ENCODE assay signal across 8 cellular contexts in genomic region chr4:70840137-70840536, GRCh38. TPM values are rescaled to one million over a fixed set of nuclear protein-coding genes. Genes with fewer than 3 reads are reported as not detected.
DNase-seq lines count a peak whose midpoint lies in the region; ATAC-seq and TF ChIP-seq lines count a peak whose summit lies in the region.
"Not testable (repeated sequence)": the region's sequence is repeated elsewhere in the genome, so short reads cannot be mapped to it uniquely, and the experiment has no call there.

No MANE protein-coding gene starts in this region.

- H3K56ac ChIP-seq in mesendoderm (ENCODE audit: low read length): not testable (repeated sequence)

- not testable (repeated sequence) for H3K36me3 ChIP-seq in GM23338 (ENCODE audit: insufficient read depth); mesendoderm (ENCODE audit: control insufficient read depth, insufficient read depth, low read length)

- H3K4me3 ChIP-seq in GM23338; fibroblast of the aortic adventitia (ENCODE audit: low read depth, low read length); mesendoderm (ENCODE audit: low read length): not testable (repeated sequence)

- H3K27me3 ChIP-seq in GM23338 (ENCODE audit: insufficient read depth); mesendoderm (ENCODE audit: insufficient read depth, low read length, poor library complexity): not testable (repeated sequence)

- not testable (repeated sequence) for H3K9me3 Mint-ChIP-seq in GM23338; activated CD4-positive, alpha-beta T cell treated with anti-CD3 and anti-CD28 coated beads, Interleukin-2, amount 10 ng/mL, durations not matched to agents 24 days and 14 days; activated naive CD8-positive, alpha-beta T cell treated with anti-CD3 and anti-CD28 coated beads, Interleukin-2, amount 50 U/mL, for 24 hours

- not testable (repeated sequence) for H3K27ac Mint-ChIP-seq in GM23338
- H3K27ac Mint-ChIP-seq in activated CD4-positive, alpha-beta T cell treated with anti-CD3 and anti-CD28 coated beads, Interleukin-2, amount 10 ng/mL, durations not matched to agents 24 days and 14 days: peak overlapping the region; percentile 70
- peak overlapping the region; percentile 69 for H3K27ac Mint-ChIP-seq in activated naive CD8-positive, alpha-beta T cell treated with anti-CD3 and anti-CD28 coated beads, Interleukin-2, amount 50 U/mL, for 24 hours

- not testable (repeated sequence) for H3K23ac ChIP-seq in mesendoderm (ENCODE audit: low read length)

- H2BK15ac ChIP-seq in mesendoderm (replicated peaks; ENCODE audit: low read depth): not testable (repeated sequence)

- H3K79me2 ChIP-seq in GM23338 (replicated peaks; ENCODE audit: insufficient read depth): peaks cover 43% of the 10 kb centered on the region
- peaks cover 40% of the 10 kb centered on the region for H3K79me2 ChIP-seq in mesendoderm (ENCODE audit: control insufficient read depth, insufficient read depth, low read length)

- no CpG with 5 or more reads among the region's 20 CpGs for WGBS in mesendoderm (ENCODE audit: extremely low coverage, insufficient coverage, low lambda C conversion rate)

- H4K5ac ChIP-seq in mesendoderm (ENCODE audit: low read length): not testable (repeated sequence)

- not testable (repeated sequence) for TF ChIP-seq CTCF in GM23338 (conservative IDR thresholded peaks at IDR 0.05; ENCODE audit: low read depth in 2 of 2); fibroblast of the aortic adventitia (IDR thresholded peaks at IDR 0.05; ENCODE audit: insufficient read depth, low read length)

- H3K4me1 Mint-ChIP-seq in GM23338: peaks cover 16% of the 10 kb centered on the region
- H3K4me1 Mint-ChIP-seq in activated CD4-positive, alpha-beta T cell treated with anti-CD3 and anti-CD28 coated beads, Interleukin-2, amount 10 ng/mL, durations not matched to agents 24 days and 14 days: peaks cover 35% of the 10 kb centered on the region
- peaks cover 71% of the 10 kb centered on the region for H3K4me1 Mint-ChIP-seq in activated naive CD8-positive, alpha-beta T cell treated with anti-CD3 and anti-CD28 coated beads, Interleukin-2, amount 50 U/mL, for 24 hours

- intact Hi-C loops in activated CD4-positive, alpha-beta T cell treated with anti-CD3 and anti-CD28 coated beads, Interleukin-2, amount 10 ng/mL, durations not matched to agents 24 days and 14 days (cut with micrococcal nuclease): loop anchor here (5.0 to 10.0 kb wide), 2 partner anchors 87 to 215 kb away; partner anchors contain the start of gene ENAM

- H3K4me1 ChIP-seq in GM23338 (ENCODE audit: insufficient read depth): peaks cover 23% of the 10 kb centered on the region
- not testable (repeated sequence) for H3K4me1 ChIP-seq in mesendoderm (ENCODE audit: control insufficient read depth, low read depth, low read length)

- H3K27ac ChIP-seq in GM23338 (ENCODE audit: low read depth); mesendoderm (ENCODE audit: low read depth, low read length): not testable (repeated sequence)

- H4K8ac ChIP-seq in mesendoderm (ENCODE audit: low read depth, low read length): not testable (repeated sequence)

- not testable (repeated sequence) for H3K18ac ChIP-seq in mesendoderm (ENCODE audit: low read length)

- peak overlapping the region; percentile 59 for H3K4me3 Mint-ChIP-seq in GM23338
- peak overlapping the region; percentile 40 for H3K4me3 Mint-ChIP-seq in activated CD4-positive, alpha-beta T cell treated with anti-CD3 and anti-CD28 coated beads, Interleukin-2, amount 10 ng/mL, durations not matched to agents 24 days and 14 days
- H3K4me3 Mint-ChIP-seq in activated naive CD8-positive, alpha-beta T cell treated with anti-CD3 and anti-CD28 coated beads, Interleukin-2, amount 50 U/mL, for 24 hours: peak overlapping the region; percentile 40

- H3K4ac ChIP-seq in mesendoderm (ENCODE audit: low read depth, low read length): not testable (repeated sequence)

- H3F3A ChIP-seq in GM23338 (replicated peaks; ENCODE audit: low read depth): not testable (repeated sequence)

- peaks cover 27% of the 10 kb centered on the region for H4K20me1 ChIP-seq in GM23338 (replicated peaks; ENCODE audit: insufficient read depth)

- H3K9me2 ChIP-seq in GM23338 (ENCODE audit: insufficient read depth): not testable (repeated sequence)

- not testable (repeated sequence) for H3K27me3 Mint-ChIP-seq in GM23338 (ENCODE audit: insufficient read depth, low read depth, poor library complexity); activated CD4-positive, alpha-beta T cell treated with anti-CD3 and anti-CD28 coated beads, Interleukin-2, amount 10 ng/mL, durations not matched to agents 24 days and 14 days; activated naive CD8-positive, alpha-beta T cell treated with anti-CD3 and anti-CD28 coated beads, Interleukin-2, amount 50 U/mL, for 24 hours

- H3K4me2 ChIP-seq in GM23338; mesendoderm (ENCODE audit: low read length): not testable (repeated sequence)

- H2AK5ac ChIP-seq in mesendoderm (ENCODE audit: low read length): not testable (repeated sequence)

- H3K9ac ChIP-seq in mesendoderm (ENCODE audit: low read length): not testable (repeated sequence)

- DNase-seq in GM23338 (ENCODE audit: low spot score): peak; percentile 78
- peak; percentile 48 for DNase-seq in NK-92 treated with Interleukin-12 subunit alpha and Interleukin-12 subunit beta, amount 100 ng/mL, for 24 hours (lab: John Stamatoyannopoulos, UW)
- DNase-seq in activated CD4-positive, alpha-beta T cell treated with anti-CD3 and anti-CD28 coated beads, Interleukin-2, amount 10 ng/mL, durations not matched to agents 24 days and 14 days: peak; percentile 90
- peak; percentile 76 for DNase-seq in activated naive CD8-positive, alpha-beta T cell treated with anti-CD3 and anti-CD28 coated beads, Interleukin-2, amount 50 U/mL, for 24 hours
- peak; percentile 29 for DNase-seq in fibroblast of the aortic adventitia (ENCODE audit: low read depth)
- peak; percentile 77 for DNase-seq in mesendoderm
- DNase-seq in stimulated activated CD4-positive, alpha-beta T cell treated with anti-CD3 and anti-CD28 coated beads, Interleukin-1b, Interleukin-23, amount 100 ng/mL, for 48 hours: peak; percentile 80
- peak; percentile 57 for DNase-seq in ureter (ENCODE audit: low spot score)

- peak; percentile 3; the same call in 2 of the 3 replicates for ATAC-seq in GM23338
- ATAC-seq in activated naive CD8-positive, alpha-beta T cell treated with anti-CD3 and anti-CD28 coated beads, Interleukin-2, amount 50 U/mL, for 24 hours: not testable (repeated sequence)

- peak overlapping the region; percentile 56 for H2AFZ ChIP-seq in GM23338

- H2BK5ac ChIP-seq in mesendoderm (ENCODE audit: low read length): not testable (repeated sequence)

- H3K79me1 ChIP-seq in mesendoderm (ENCODE audit: low read length): not testable (repeated sequence)

- not testable (repeated sequence) for H2BK120ac ChIP-seq in mesendoderm (ENCODE audit: low read depth, low read length)

- H3K36me3 Mint-ChIP-seq in GM23338 (ENCODE audit: low read depth): peaks cover 17% of the 10 kb centered on the region
- H3K36me3 Mint-ChIP-seq in activated CD4-positive, alpha-beta T cell treated with anti-CD3 and anti-CD28 coated beads, Interleukin-2, amount 10 ng/mL, durations not matched to agents 24 days and 14 days (ENCODE audit: low read depth): peaks cover 21% of the 10 kb centered on the region
- peaks cover 20% of the 10 kb centered on the region for H3K36me3 Mint-ChIP-seq in activated naive CD8-positive, alpha-beta T cell treated with anti-CD3 and anti-CD28 coated beads, Interleukin-2, amount 50 U/mL, for 24 hours (ENCODE audit: low read depth)

RNA-seq across cellular contexts. Expression of gene GRSF1, which starts 0.4 kb away (rescaled TPM):
- 101 and 108 TPM in 2 replicates for total RNA-seq in GM23338 (2014; rRNA removed; shearing (Covaris generic))
- 71.1 and 77.3 TPM in 2 replicates for polyA plus RNA-seq in GM23338 (2016; fragmentation: Nextera tagmentation; extraction: Ambion mirVana)
- total RNA-seq in activated CD4-positive, alpha-beta T cell treated with anti-CD3 and anti-CD28 coated beads, Interleukin-2, amount 10 ng/mL, durations not matched to agents 24 days and 14 days: 122 and 124 TPM in 2 replicates
- total RNA-seq in fibroblast of the aortic adventitia (ENCODE audit: low replicate concordance): 73.1 and 75.3 TPM in 2 replicates
- 105 TPM for polyA plus RNA-seq in mesendoderm (2013, experiment 1 of 2)
- 104 TPM for polyA plus RNA-seq in mesendoderm (2013, experiment 2 of 2)
- 72.4 TPM for total RNA-seq in ureter

Comparison
In these comparisons a context has a peak if more than half of its experiments do, and no peak if none do; other contexts are left out.
1. DNase-seq: peak in every context shown above with its lines; median percentile 90 in activated CD4-positive, alpha-beta T cell treated with anti-CD3 and anti-CD28 coated beads, Interleukin-2, amount 10 ng/mL, durations not matched to agents 24 days and 14 days; 80 in stimulated activated CD4-positive, alpha-beta T cell treated with anti-CD3 and anti-CD28 coated beads, Interleukin-1b, Interleukin-23, amount 100 ng/mL, for 48 hours; 78 in GM23338; 77 in mesendoderm; 76 in activated naive CD8-positive, alpha-beta T cell treated with anti-CD3 and anti-CD28 coated beads, Interleukin-2, amount 50 U/mL, for 24 hours; 57 in ureter; 48 in NK-92 treated with Interleukin-12 subunit alpha and Interleukin-12 subunit beta, amount 100 ng/mL, for 24 hours; 29 in fibroblast of the aortic adventitia.